In the genomic region with DNA sequence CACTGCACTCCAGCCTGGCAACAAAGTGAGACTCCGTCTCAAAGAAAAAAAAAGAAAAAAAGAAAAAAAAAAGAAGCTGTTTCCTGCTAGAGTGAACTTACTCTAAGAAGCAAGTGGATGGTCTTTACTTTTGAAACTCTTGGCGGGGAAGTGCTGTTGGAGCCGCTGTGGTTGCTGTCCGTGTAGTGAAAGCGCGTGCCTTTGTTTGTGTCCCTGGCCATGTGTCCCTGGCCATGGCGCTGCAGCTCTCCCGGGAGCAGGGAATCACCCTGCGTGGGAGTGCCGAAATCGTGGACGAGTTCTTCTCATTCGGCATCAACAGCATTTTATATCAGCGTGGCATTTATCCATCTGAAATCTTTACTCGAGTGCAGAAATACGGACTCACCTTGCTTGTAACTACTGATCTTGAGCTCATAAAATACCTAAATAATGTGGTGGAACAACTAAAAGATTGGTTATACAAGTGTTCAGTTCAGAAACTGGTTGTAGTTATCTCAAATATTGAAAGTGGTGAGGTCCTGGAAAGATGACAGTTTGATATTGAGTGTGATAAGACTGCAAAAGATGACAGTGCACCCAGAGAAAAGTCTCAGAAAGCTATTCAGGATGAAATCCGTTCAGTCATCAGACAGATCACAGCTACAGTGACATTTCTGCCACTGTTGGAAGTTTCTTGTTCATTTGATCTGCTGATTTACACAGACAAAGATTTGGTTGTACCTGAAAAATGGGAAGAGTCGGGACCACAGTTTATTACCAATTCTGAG, we compare ENCODE assay signal across 1 cellular context. TPM values are rescaled to one million over a fixed set of nuclear protein-coding genes. Genes with fewer than 3 reads are reported as not detected.
"Had no signal": no experiment of that assay in that cellular context is flagged by ENCODE, and none has a peak within 500 bp of the region (broad histone marks: within the 10 kb centered on the region; RNA-seq: fewer than 3 reads in every experiment).

No MANE protein-coding gene starts in this region.

RNA-seq across cellular contexts. Expression of a gene that starts 55.8 kb away (rescaled TPM):
- total RNA-seq: T-helper 17 cell had no signal
